ENCODE assay signal across 32 cellular contexts in the genomic region with DNA sequence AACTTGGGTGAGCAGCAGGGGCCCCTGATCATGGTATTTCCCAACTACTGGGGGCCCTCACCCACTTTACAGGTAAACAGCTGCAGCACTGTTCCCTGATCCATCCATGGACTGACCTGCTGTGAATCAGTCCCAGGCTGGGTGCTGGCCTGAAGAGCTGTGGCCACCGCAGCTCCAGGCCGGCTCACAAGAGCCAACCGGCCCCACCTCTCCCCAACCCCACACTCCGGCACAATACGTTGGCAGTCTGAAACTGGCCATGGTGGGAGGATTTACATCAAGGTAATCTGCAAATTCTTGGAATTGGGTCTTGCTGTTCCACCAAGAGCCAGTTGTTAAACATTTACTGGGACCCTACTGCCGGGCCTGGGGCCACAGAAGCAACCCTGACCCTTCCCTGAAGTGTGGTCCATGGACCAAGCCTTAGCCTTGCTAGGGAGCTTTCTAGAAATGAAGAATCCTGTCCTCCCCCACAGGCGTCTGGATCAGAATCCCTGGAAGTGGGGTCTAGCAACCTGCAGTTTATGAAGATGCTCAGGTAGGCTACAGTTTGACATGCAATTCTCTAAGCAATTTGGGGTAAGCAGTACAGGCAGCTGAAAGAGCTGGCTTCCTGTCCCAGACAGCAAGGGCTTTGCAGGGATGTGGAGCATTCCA. TPM values are rescaled to one million over a fixed set of nuclear protein-coding genes. Genes with fewer than 3 reads are reported as not detected.
"Had no signal": no experiment of that assay in that cellular context is flagged by ENCODE, and none has a peak within 500 bp of the region (broad histone marks: within the 10 kb centered on the region; RNA-seq: fewer than 3 reads in every experiment).

No MANE protein-coding gene starts in this region.

- DNase-seq: activated CD4-positive, alpha-beta T cell treated with anti-CD3 and anti-CD28 coated beads for 1 hour; activated CD4-positive, alpha-beta T cell treated with anti-CD3 and anti-CD28 coated beads for 48 hours; activated CD4-positive, alpha-beta T cell treated with anti-CD3 and anti-CD28 coated beads, Interleukin-2, amount 50 U/mL, for 4 hours; activated CD4-positive, CD25-positive, alpha-beta regulatory T cell; activated CD8-positive, alpha-beta T cell treated with anti-CD3 and anti-CD28 coated beads for 36 hours; activated naive CD4-positive, alpha-beta T cell treated with anti-CD3 and anti-CD28 coated beads, Interleukin-2, amount 10 ng/mL, durations not matched to agents 7 days and 5 days; activated naive CD8-positive, alpha-beta T cell treated with anti-CD3 and anti-CD28 coated beads, Interleukin-2, amount 50 U/mL, for 24 hours; activated T-cell treated with anti-CD3 and anti-CD28 coated beads for 4 hours; activated T-cell treated with anti-CD3 and anti-CD28 coated beads, Interleukin-2, amount 50 U/mL, for 4 hours; anterior cingulate cortex; brain microvascular endothelial cell; Kasumi-1; KG1; MG63; NCI-H1105 treated with DMSO at 0.1 percent for 48 hours; NCI-H1436; NCI-H1694; NCI-H1930; NCI-H2081 treated with DMSO at 0.1 percent for 48 hours; NCI-H345; NCI-H524 treated with DMSO at 0.1 percent for 48 hours; SHP77; SJCRH30; T1000; WERI-Rb-1 had no signal

- H3K4me1 ChIP-seq: SJCRH30 had no signal

- H3K4me3 ChIP-seq: MG63, SJCRH30, SK-N-MC had no signal

- H3K27ac ChIP-seq: brain microvascular endothelial cell, SJCRH30, SK-N-MC, WERI-Rb-1 had no signal

- H3K36me3 ChIP-seq: brain microvascular endothelial cell, MG63, SJCRH30, WERI-Rb-1 had no signal

- H3K27me3 ChIP-seq: SJCRH30 had no signal

- ATAC-seq: activated CD8-positive, alpha-beta T cell treated with anti-CD3 and anti-CD28 coated beads for 36 hours; activated naive CD8-positive, alpha-beta T cell treated with anti-CD3 and anti-CD28 coated beads, Interleukin-2, amount 50 U/mL, for 24 hours; activated T-cell treated with anti-CD3 and anti-CD28 coated beads, Interleukin-2, amount 50 U/mL, for 4 hours; Panc1 had no signal

- H3K9me3 ChIP-seq: SJCRH30 had no signal

RNA-seq across cellular contexts. Expression of a gene that starts 3.7 kb away (rescaled TPM):
- total RNA-seq: activated CD8-positive, alpha-beta T cell treated with anti-CD3 and anti-CD28 coated beads for 36 hours; activated T-cell treated with anti-CD3 and anti-CD28 coated beads, Interleukin-2, amount 50 U/mL, for 4 hours; activated T-helper 1 cell treated with anti-CD3 and anti-CD28 coated beads, Interleukin-12 subunit alpha, Interleukin-12 subunit beta, Interleukin-2, Interleukin-4 antibody, amounts not matched to agents 30 ng/mL and 10 ng/mL and 1 ng/mL, durations not matched to agents 14 hours and 24 hours and 36 hours; NCI-H460; RPMI7951; SJCRH30; T-helper 1 cell treated with Interleukin-12 subunit alpha and Interleukin-12 subunit beta and Interleukin-4 antibody, amounts not matched to agents 30 ng/mL and 1 ng/mL, for 36 hours; T-helper 2 cell treated with Interferon-gamma antibody and Interleukin-4, amounts not matched to agents 100 ng/mL and 5 ng/mL, for 36 hours had no signal
